ENCODE assay signal across 27 cellular contexts in the genomic region with DNA sequence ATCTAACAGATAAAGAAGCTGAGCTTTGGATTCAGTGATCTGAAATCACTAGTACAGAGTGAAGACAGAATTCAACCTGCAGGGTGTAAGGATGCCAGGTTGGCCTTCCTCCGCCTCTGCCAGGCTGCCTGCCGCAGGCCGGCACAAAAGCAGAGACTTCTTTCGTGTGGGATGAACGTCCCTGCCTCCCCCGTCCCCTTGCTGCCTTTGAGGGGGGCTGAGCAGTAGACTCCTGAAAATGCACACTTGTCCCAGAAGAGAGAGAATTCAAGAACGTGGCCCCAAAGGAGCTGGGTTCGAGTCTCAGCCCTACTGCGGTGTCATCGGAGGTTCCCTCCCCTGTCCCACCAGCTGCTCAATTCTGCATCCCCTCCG.
DNase-seq lines count a peak whose midpoint lies in the region; ATAC-seq lines count a peak whose summit lies in the region.
"Had no signal": no experiment of that assay in that cellular context is flagged by ENCODE, and none has a peak within 500 bp of the region (broad histone marks: within the 10 kb centered on the region; RNA-seq: fewer than 3 reads in every experiment).

No MANE protein-coding gene starts in this region.

- no peaks in the 10 kb centered on the region for H3K9me3 ChIP-seq in ES-I3 (ENCODE audit: control insufficient read depth, insufficient read depth, low read length)
- H3K9me3 ChIP-seq in right cardiac atrium (ENCODE audit: control insufficient read depth, low read length) = no peaks in the 10 kb centered on the region

- no peaks in the 10 kb centered on the region for H3K36me3 Mint-ChIP-seq in activated CD8-positive, alpha-beta memory T cell treated with anti-CD3 and anti-CD28 coated beads, Interleukin-2, amount 10 ng/mL, durations not matched to agents 7 days and 5 days
- peaks cover 4% of the 10 kb centered on the region for H3K36me3 Mint-ChIP-seq in activated naive CD8-positive, alpha-beta T cell treated with anti-CD3 and anti-CD28 coated beads for 36 hours
- H3K36me3 Mint-ChIP-seq: natural killer cell treated with Interleukin-12 subunit alpha and Interleukin-12 subunit beta and Interleukin-15 and Interleukin-18, amount 100 ng/mL, for 72 hours; type B pancreatic cell had no signal

- H3K27me3 ChIP-seq in right cardiac atrium (ENCODE audit: control insufficient read depth, insufficient read depth) = no peaks in the 10 kb centered on the region

- H3K4me1 Mint-ChIP-seq in activated CD8-positive, alpha-beta memory T cell treated with anti-CD3 and anti-CD28 coated beads, Interleukin-2, amount 10 ng/mL, durations not matched to agents 7 days and 5 days = peaks cover 4% of the 10 kb centered on the region
- peaks cover 10% of the 10 kb centered on the region for H3K4me1 Mint-ChIP-seq in activated naive CD8-positive, alpha-beta T cell treated with anti-CD3 and anti-CD28 coated beads for 36 hours
- H3K4me1 Mint-ChIP-seq: activated B cell treated with CpG ODN at 0.5 μM for 24 hours, B cell had no signal

- 54% methylated on average over 11 of the region's 11 CpGs for WGBS in right cardiac atrium

- H3K4me3 Mint-ChIP-seq in activated CD8-positive, alpha-beta memory T cell treated with anti-CD3 and anti-CD28 coated beads, Interleukin-2, amount 10 ng/mL, durations not matched to agents 7 days and 5 days = no peak overlapping the region
- peak overlapping the region; percentile 67 for H3K4me3 Mint-ChIP-seq in activated naive CD8-positive, alpha-beta T cell treated with anti-CD3 and anti-CD28 coated beads for 36 hours
- H3K4me3 Mint-ChIP-seq: activated B cell treated with CpG ODN at 0.5 μM for 24 hours; activated T-helper 1 cell treated with anti-CD3 and anti-CD28 coated beads, Interleukin-12 subunit alpha, Interleukin-12 subunit beta, Interleukin-2, Interleukin-4 antibody, amounts not matched to agents 30 ng/mL and 10 ng/mL and 1 ng/mL, durations not matched to agents 14 hours and 24 hours and 36 hours; B cell had no signal

- no peak overlapping the region for H3K4me3 ChIP-seq in right cardiac atrium (ENCODE audit: low read length)
- H3K4me3 ChIP-seq: left ventricle myocardium inferior had no signal

- H3K4me1 ChIP-seq in ES-I3 (ENCODE audit: insufficient read depth, low read length) (no peaks in the 10 kb centered on the region), right cardiac atrium (ENCODE audit: control insufficient read depth, insufficient read depth, low read length) (no peaks in the 10 kb centered on the region)
- H3K4me1 ChIP-seq: left ventricle myocardium inferior had no signal

- H3K27ac ChIP-seq in right cardiac atrium (ENCODE audit: low read length) = no peak overlapping the region
- H3K27ac ChIP-seq: left ventricle myocardium inferior had no signal

- ATAC-seq in activated CD8-positive, alpha-beta memory T cell treated with anti-CD3 and anti-CD28 coated beads, Interleukin-2, amount 10 ng/mL, durations not matched to agents 7 days and 5 days = no peak
- ATAC-seq in HG02623 (IDR thresholded peaks at IDR 0.05; ENCODE audit: unreplicated experiment) = no peak
- no peak for ATAC-seq in right cardiac atrium
- ATAC-seq: natural killer cell treated with Interleukin-12 subunit alpha and Interleukin-12 subunit beta and Interleukin-15 and Interleukin-18, amount 100 ng/mL, for 72 hours; PC-3; Right ventricle myocardium inferior had no signal

- peaks cover 19% of the 10 kb centered on the region for H3K27me3 Mint-ChIP-seq in activated CD8-positive, alpha-beta memory T cell treated with anti-CD3 and anti-CD28 coated beads, Interleukin-2, amount 10 ng/mL, durations not matched to agents 7 days and 5 days
- peaks cover 4% of the 10 kb centered on the region for H3K27me3 Mint-ChIP-seq in activated naive CD8-positive, alpha-beta T cell treated with anti-CD3 and anti-CD28 coated beads for 36 hours

- peak; percentile 21 for DNase-seq in activated CD8-positive, alpha-beta memory T cell treated with anti-CD3 and anti-CD28 coated beads, Interleukin-2, amount 10 ng/mL, durations not matched to agents 7 days and 5 days
- DNase-seq in activated CD8-positive, alpha-beta memory T cell treated with anti-CD3 and anti-CD28 coated beads, Interleukin-2, amount 50 U/mL, for 4 hours = no peak
- DNase-seq in activated naive CD8-positive, alpha-beta T cell treated with anti-CD3 and anti-CD28 coated beads for 36 hours = no peak
- peak; percentile 18 for DNase-seq in islet precursor cell
- no peak for DNase-seq in right cardiac atrium
- no peak for DNase-seq in SIG-M5 treated with dmso at 0.1 percent for 504 hours (lab: John Stamatoyannopoulos, UW; ENCODE audit: unreplicated experiment)
- DNase-seq: activated B cell treated with CpG ODN at 0.5 μM for 24 hours; central memory CD4-positive, alpha-beta T cell; DMS153; KBM-7; left ventricle myocardium inferior; midbrain; NCI-H1105; NCI-H187 treated with DMSO at 0.1 percent for 48 hours; NCI-H526; NK-92 treated with Interleukin-12 subunit alpha and Interleukin-12 subunit beta, amount 100 ng/mL, for 24 hours; PC-3; small intestine; T1000 had no signal

- intact Hi-C loops in right cardiac atrium (cut with DNase I) = no loop called here

- H3K27ac Mint-ChIP-seq in activated CD8-positive, alpha-beta memory T cell treated with anti-CD3 and anti-CD28 coated beads, Interleukin-2, amount 10 ng/mL, durations not matched to agents 7 days and 5 days = no peak overlapping the region
- no peak overlapping the region for H3K27ac Mint-ChIP-seq in activated naive CD8-positive, alpha-beta T cell treated with anti-CD3 and anti-CD28 coated beads for 36 hours
- H3K27ac Mint-ChIP-seq: activated B cell treated with CpG ODN at 0.5 μM for 24 hours; activated T-helper 1 cell treated with anti-CD3 and anti-CD28 coated beads, Interleukin-12 subunit alpha, Interleukin-12 subunit beta, Interleukin-2, Interleukin-4 antibody, amounts not matched to agents 30 ng/mL and 10 ng/mL and 1 ng/mL, durations not matched to agents 14 hours and 24 hours and 36 hours; B cell; H9; natural killer cell treated with Interleukin-12 subunit alpha and Interleukin-12 subunit beta and Interleukin-15 and Interleukin-18, amount 100 ng/mL, for 72 hours had no signal

- no peaks in the 10 kb centered on the region for H3K36me3 ChIP-seq in ES-I3 (ENCODE audit: insufficient read depth, low read length)
- H3K36me3 ChIP-seq: left ventricle myocardium inferior had no signal

- CTCF ChIA-PET in activated CD8-positive, alpha-beta memory T cell treated with anti-CD3 and anti-CD28 coated beads, Interleukin-2, amount 10 ng/mL, durations not matched to agents 7 days and 5 days (lab: Charles Lee) = no interaction called here

- H3K9me3 Mint-ChIP-seq in activated CD8-positive, alpha-beta memory T cell treated with anti-CD3 and anti-CD28 coated beads, Interleukin-2, amount 10 ng/mL, durations not matched to agents 7 days and 5 days (ENCODE audit: low read depth) = no peaks in the 10 kb centered on the region
- H3K9me3 Mint-ChIP-seq in activated naive CD8-positive, alpha-beta T cell treated with anti-CD3 and anti-CD28 coated beads for 36 hours = peaks cover 9% of the 10 kb centered on the region
- H3K9me3 Mint-ChIP-seq: activated B cell treated with CpG ODN at 0.5 μM for 24 hours; activated T-helper 1 cell treated with anti-CD3 and anti-CD28 coated beads, Interleukin-12 subunit alpha, Interleukin-12 subunit beta, Interleukin-2, Interleukin-4 antibody, amounts not matched to agents 30 ng/mL and 10 ng/mL and 1 ng/mL, durations not matched to agents 14 hours and 24 hours and 36 hours; H9 had no signal

- peak overlapping the region; percentile 40; the same call in 1 of the 2 replicates for H3K9ac ChIP-seq in ES-I3 (ENCODE audit: low read depth, low read length)

Comparison
In these comparisons a context has a peak if more than half of its experiments do, and no peak if none do; other contexts are left out.
1. DNase-seq: peak in activated CD8-positive, alpha-beta memory T cell treated with anti-CD3 and anti-CD28 coated beads, Interleukin-2, amount 10 ng/mL, durations not matched to agents 7 days and 5 days (single experiment) and islet precursor cell (single experiment); none in activated CD8-positive, alpha-beta memory T cell treated with anti-CD3 and anti-CD28 coated beads, Interleukin-2, amount 50 U/mL, for 4 hours (single experiment), activated naive CD8-positive, alpha-beta T cell treated with anti-CD3 and anti-CD28 coated beads for 36 hours (single experiment), right cardiac atrium (0 of 3) and SIG-M5 treated with dmso at 0.1 percent for 504 hours (single experiment).